In genomic region chr14:42523656-42524055, GRCh38 we compare ENCODE assay signal across 11 cellular contexts.
DNase-seq lines count a peak whose midpoint lies in the region; ATAC-seq and TF ChIP-seq lines count a peak whose summit lies in the region.
"Had no signal": no experiment of that assay in that cellular context is flagged by ENCODE, and none has a peak within 500 bp of the region (broad histone marks: within the 10 kb centered on the region; RNA-seq: fewer than 3 reads in every experiment).

No MANE protein-coding gene starts in this region.

- ATAC-seq in GM18858 (IDR thresholded peaks at IDR 0.05; ENCODE audit: unreplicated experiment) (peak; percentile 93), GM21825 (IDR thresholded peaks at IDR 0.05; ENCODE audit: unreplicated experiment) (peak; percentile 79), HG03457 (IDR thresholded peaks at IDR 0.05; ENCODE audit: unreplicated experiment) (peak; percentile 81)
- ATAC-seq: naive thymus-derived CD4-positive, alpha-beta T cell had no signal

- DNase-seq in astrocyte of the spinal cord (ENCODE audit: low read depth, low spot score) (peak; percentile 15), NCI-H2029 treated with DMSO at 0.1 percent for 48 hours (lab: John Stamatoyannopoulos, UW) (no peak), A172 (ENCODE audit: low spot score) (no peak), superior temporal gyrus (ENCODE audit: extremely low spot score) (no peak)
- DNase-seq in effector CD4-positive, alpha-beta T cell: no peak
- DNase-seq: naive thymus-derived CD4-positive, alpha-beta T cell; SHP77 had no signal

- in situ Hi-C loops in astrocyte of the spinal cord (cut with HindIII; ENCODE audit: low sequenced_read_pairs): no loop called here

- no peak overlapping the region for H3K4me3 ChIP-seq in astrocyte of the spinal cord (ENCODE audit: low read depth, low read length)
- H3K4me3 ChIP-seq: thoracic aorta had no signal

- no peak for TF ChIP-seq CTCF in astrocyte of the spinal cord (IDR thresholded peaks at IDR 0.05; ENCODE audit: low read depth, low read length)
